Comparison of ENCODE assay signal across 9 cellular contexts in genomic region chr1:118960026-118960561, GRCh38. TPM values are rescaled to one million over a fixed set of nuclear protein-coding genes. Genes with fewer than 3 reads are reported as not detected.
A peak's percentile ranks its signal among the peaks of the same experiment; 100 is the strongest.
DNase-seq lines count a peak whose midpoint lies in the region; ATAC-seq and TF ChIP-seq lines count a peak whose summit lies in the region.
"Had no signal": no experiment of that assay in that cellular context is flagged by ENCODE, and none has a peak within 500 bp of the region (broad histone marks: within the 10 kb centered on the region; RNA-seq: fewer than 3 reads in every experiment).

No MANE protein-coding gene starts in this region.

- peak; percentile 62 for DNase-seq in MV-4-11 (lab: John Stamatoyannopoulos, UW)
- DNase-seq in left kidney (ENCODE audit: low read depth, low spot score) = peak; percentile 70
- DNase-seq in activated CD8-positive, alpha-beta memory T cell treated with anti-CD3 and anti-CD28 coated beads, Interleukin-2, amount 50 U/mL, for 48 hours = no peak
- no peak for DNase-seq in stimulated activated naive CD8-positive, alpha-beta T cell treated with anti-CD3 and anti-CD28 coated beads, Interleukin-15, amount 100 ng/mL, for 72 hours
- no peak for DNase-seq in NCI-H2227 treated with DMSO at 0.1 percent for 48 hours (lab: John Stamatoyannopoulos, UW)
- no peak for DNase-seq in tibial nerve (ENCODE audit: low spot score in 2 of 2)

- H3K4me1 Mint-ChIP-seq in stimulated activated naive CD8-positive, alpha-beta T cell treated with anti-CD3 and anti-CD28 coated beads, Interleukin-15, amount 100 ng/mL, for 72 hours = no peaks in the 10 kb centered on the region

- no peak overlapping the region for H3K4me3 Mint-ChIP-seq in stimulated activated naive CD8-positive, alpha-beta T cell treated with anti-CD3 and anti-CD28 coated beads, Interleukin-15, amount 100 ng/mL, for 72 hours

- no peaks in the 10 kb centered on the region for H3K36me3 ChIP-seq in tibial nerve

- TF ChIP-seq POLR2A in tibial nerve (IDR thresholded peaks at IDR 0.05) = no peak

- H3K9me3 Mint-ChIP-seq in stimulated activated naive CD8-positive, alpha-beta T cell treated with anti-CD3 and anti-CD28 coated beads, Interleukin-15, amount 100 ng/mL, for 72 hours = peaks cover 3 to 21% of the 10 kb centered on the region in 2 donors

- H3K27ac ChIP-seq in tibial nerve = peak overlapping the region in 1 of 4 donors; percentile 36

- 61 to 69% methylated on average over 7 of the region's 7 CpGs for WGBS in tibial nerve, 2 donors

- H3K27me3 ChIP-seq in tibial nerve = no peaks in the 10 kb centered on the region

- H3K27me3 Mint-ChIP-seq in stimulated activated naive CD8-positive, alpha-beta T cell treated with anti-CD3 and anti-CD28 coated beads, Interleukin-15, amount 100 ng/mL, for 72 hours = peaks cover 15% of the 10 kb centered on the region

- no peak for TF ChIP-seq EP300 in tibial nerve (IDR thresholded peaks at IDR 0.05)

- ATAC-seq in GM18508 (IDR thresholded peaks at IDR 0.05; ENCODE audit: insufficient read depth, unreplicated experiment) (peak; percentile 78), HG02588 (IDR thresholded peaks at IDR 0.05; ENCODE audit: unreplicated experiment) (peak; percentile 90)
- no peak for ATAC-seq in stimulated activated naive CD8-positive, alpha-beta T cell treated with anti-CD3 and anti-CD28 coated beads, Interleukin-15, amount 100 ng/mL, for 72 hours

- no peak for TF ChIP-seq CTCF in tibial nerve (IDR thresholded peaks at IDR 0.05)

- H3K9me3 ChIP-seq in tibial nerve = no peaks in the 10 kb centered on the region

- H3K4me3 ChIP-seq in tibial nerve = no peak overlapping the region

- H3K4me1 ChIP-seq in tibial nerve = peaks cover 0 to 28% (median 7%) of the 10 kb centered on the region in 4 donors

- H3K27ac Mint-ChIP-seq in stimulated activated naive CD8-positive, alpha-beta T cell treated with anti-CD3 and anti-CD28 coated beads, Interleukin-15, amount 100 ng/mL, for 72 hours = no peak overlapping the region

RNA-seq across cellular contexts. Expression of gene TBX15, which starts 28.0 kb away (rescaled TPM):
- total RNA-seq in tibial nerve = 10 to 100 TPM; 38.7 to 57.0 (median 48.2) TPM
- total RNA-seq: glomerular endothelial cell had no signal

Comparison
In these comparisons a context has a peak if more than half of its experiments do, and no peak if none do; other contexts are left out.
1. DNase-seq: peak in MV-4-11 (single experiment) and left kidney (single experiment); none in activated CD8-positive, alpha-beta memory T cell treated with anti-CD3 and anti-CD28 coated beads, Interleukin-2, amount 50 U/mL, for 48 hours (single experiment), stimulated activated naive CD8-positive, alpha-beta T cell treated with anti-CD3 and anti-CD28 coated beads, Interleukin-15, amount 100 ng/mL, for 72 hours (0 of 2), NCI-H2227 treated with DMSO at 0.1 percent for 48 hours (single experiment) and tibial nerve (0 of 2).